Comparison of ENCODE assay signal across 8 cellular contexts in genomic region chr10:111756541-111757061, GRCh38.
DNase-seq lines count a peak whose midpoint lies in the region; ATAC-seq and TF ChIP-seq lines count a peak whose summit lies in the region.

No MANE protein-coding gene starts in this region.

- TF ChIP-seq RAD21 in SK-N-SH (IDR thresholded peaks at IDR 0.05; ENCODE audit: low read length): peak; percentile 70

- H3K4me1 ChIP-seq in SK-N-SH (ENCODE audit: control insufficient read depth in 1 of 2, insufficient read depth in 2 of 2, low read depth in 1 of 2, low read length in 1 of 2): no peaks in the 10 kb centered on the region
- H3K4me1 ChIP-seq in osteoblast (ENCODE audit: insufficient read depth, low read length): no peaks in the 10 kb centered on the region

- H3K27ac ChIP-seq in SK-N-SH (ENCODE audit: low read depth in 2 of 2, low read length in 1 of 2): no peak overlapping the region
- H3K27ac ChIP-seq in osteoblast (ENCODE audit: low read depth, low read length): no peak overlapping the region

- H3K27me3 ChIP-seq in SK-N-SH (ENCODE audit: insufficient read depth) (no peaks in the 10 kb centered on the region), osteoblast (ENCODE audit: insufficient read depth, low read length) (no peaks in the 10 kb centered on the region)

- no peak overlapping the region for H3K9ac ChIP-seq in SK-N-SH

- no peak for ATAC-seq in SK-N-SH treated with all-trans-retinoic acid at 6 μM for 48 hours
- ATAC-seq in GM21723 (IDR thresholded peaks at IDR 0.05; ENCODE audit: unreplicated experiment): peak; percentile 67

- H3K4me2 ChIP-seq in SK-N-SH (no peak overlapping the region), osteoblast (ENCODE audit: insufficient read depth, low read length) (no peak overlapping the region)

- TF ChIP-seq CTCF in SK-N-SH (IDR thresholded peaks at IDR 0.05) (no peak), epithelial cell of proximal tubule (conservative IDR thresholded peaks at IDR 0.05; ENCODE audit: low read depth, low read length) (peak; percentile 71), osteoblast (IDR thresholded peaks at IDR 0.05; ENCODE audit: extremely low read depth, low read depth, low read length) (peak; percentile 45)

- 20% methylated on average over 9 of the region's 10 CpGs for WGBS in SK-N-SH (ENCODE audit: low lambda C conversion rate)

- H3K9me3 ChIP-seq in SK-N-SH (no peaks in the 10 kb centered on the region), osteoblast (ENCODE audit: low read depth, low read length) (no peaks in the 10 kb centered on the region)

- no peak overlapping the region for H2AFZ ChIP-seq in SK-N-SH (ENCODE audit: low read depth)
- no peak overlapping the region for H2AFZ ChIP-seq in osteoblast (ENCODE audit: low read length)

- POLR2A ChIA-PET in SK-N-SH (lab: Yijun Ruan, JAX): interaction anchor here (0.9 to 1.2 kb wide), 2 partner anchors 381 to 838 kb away, joined by 3 to 4 read pairs; partner anchors contain the start of gene BBIP1

- peak; percentile 18 for DNase-seq in SK-N-SH
- DNase-seq in NCI-H82 (lab: John Stamatoyannopoulos, UW): peak; percentile 80
- no peak for DNase-seq in epithelial cell of proximal tubule (ENCODE audit: low read depth)
- peak; percentile 13 for DNase-seq in osteoblast (ENCODE audit: insufficient read length, low spot score, missing footprints)
- no peak for DNase-seq in NCI-H128 (lab: John Stamatoyannopoulos, UW; ENCODE audit: unreplicated experiment)
- no peak for DNase-seq in hepatic stellate cell (ENCODE audit: low spot score)

- CTCF ChIA-PET in SK-N-SH (lab: Yijun Ruan, JAX): interaction anchor here (0.6 to 4.5 kb wide), 34 partner anchors 8 to 1746 kb away, joined by 3 to 102 read pairs (median 4); partner anchors contain the start of gene ADRA2A

- H3K36me3 ChIP-seq in SK-N-SH (replicated peaks in 1 of 2; ENCODE audit: control insufficient read depth in 1 of 2, insufficient read depth in 2 of 2, low read length in 1 of 2): no peaks in the 10 kb centered on the region
- H3K36me3 ChIP-seq in osteoblast (ENCODE audit: insufficient read depth, low read length): no peaks in the 10 kb centered on the region

- H3F3A ChIP-seq in SK-N-SH (replicated peaks; ENCODE audit: insufficient read depth): no peaks in the 10 kb centered on the region

- H3K4me3 ChIP-seq in SK-N-SH (ENCODE audit: low read depth in 2 of 2, low read length in 1 of 2) (peak overlapping the region in 1 of 2 experiments; percentile 23; a peak in 1 of 4 replicates), epithelial cell of proximal tubule (ENCODE audit: low read depth, low read length) (no peak overlapping the region), osteoblast (ENCODE audit: insufficient read depth, low read length) (no peak overlapping the region)

- no peaks in the 10 kb centered on the region for H3K9me2 ChIP-seq in SK-N-SH

- H3K79me2 ChIP-seq in SK-N-SH (ENCODE audit: insufficient read depth) (no peaks in the 10 kb centered on the region), osteoblast (ENCODE audit: insufficient read depth, low read length) (no peaks in the 10 kb centered on the region)

- H4K20me1 ChIP-seq in SK-N-SH (ENCODE audit: insufficient read depth) (no peaks in the 10 kb centered on the region), osteoblast (ENCODE audit: insufficient read depth, low read length) (no peaks in the 10 kb centered on the region)

- TF ChIP-seq EP300 in SK-N-SH (IDR thresholded peaks at IDR 0.05; ENCODE audit: borderline replicate concordance in 1 of 2, low read depth in 1 of 2, low read length in 1 of 2): no peak

TF ChIP-seq in SK-N-SH, 30 proteins besides CTCF, POLR2A, EP300 and RAD21:
- TF ChIP-seq FOXJ3 (CRISPR knock-in tag; IDR thresholded peaks at IDR 0.05): no peak
- TF ChIP-seq SMC3 (IDR thresholded peaks at IDR 0.05; ENCODE audit: low read depth, low read length): peak; percentile 68; the same call in 1 of the 2 replicates

TF ChIP-seq in SK-N-SH treated with all-trans-retinoic acid at 6 μM for 48 hours, 23 proteins besides CTCF, POLR2A, EP300 and RAD21:
- no peak for TF ChIP-seq OSR1 (CRISPR knock-in tag; IDR thresholded peaks at IDR 0.05)
- no peak for TF ChIP-seq ZNF565 (CRISPR knock-in tag; conservative IDR thresholded peaks at IDR 0.05; ENCODE audit: low read depth)
- no peak for TF ChIP-seq ZC3H10 (CRISPR knock-in tag; IDR thresholded peaks at IDR 0.05)

Comparison
In these comparisons a context has a peak if more than half of its experiments do, and no peak if none do; other contexts are left out.
1. DNase-seq: peak in SK-N-SH (single experiment), NCI-H82 (single experiment) and osteoblast (single experiment); none in epithelial cell of proximal tubule (single experiment), NCI-H128 (single experiment) and hepatic stellate cell (single experiment).